Comparison of ENCODE assay signal across 1 cellular context in the genomic region with DNA sequence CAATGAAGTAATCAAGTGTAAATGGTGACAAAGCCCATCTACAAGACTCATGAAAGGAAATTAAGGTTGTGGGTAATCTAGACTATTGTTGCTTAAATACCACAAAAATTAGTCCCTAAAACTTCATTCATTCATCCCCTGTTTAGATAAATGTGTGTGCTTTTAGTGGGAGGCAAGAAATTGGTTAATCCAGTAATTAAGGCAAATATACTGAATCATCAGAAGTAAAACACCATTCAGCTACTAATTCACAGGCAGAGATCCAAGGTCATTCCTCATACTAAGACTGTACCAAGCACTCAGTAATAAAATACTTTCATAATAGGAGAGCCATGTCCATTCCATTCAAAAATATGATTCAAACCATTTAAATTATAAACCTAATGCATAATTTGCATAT.
TF ChIP-seq lines count a peak whose summit lies in the region.

No MANE protein-coding gene starts in this region.

TF ChIP-seq in GM23338, 12 proteins besides CTCF, POLR2A, EP300 and RAD21:
- TF ChIP-seq, protein P1, sequence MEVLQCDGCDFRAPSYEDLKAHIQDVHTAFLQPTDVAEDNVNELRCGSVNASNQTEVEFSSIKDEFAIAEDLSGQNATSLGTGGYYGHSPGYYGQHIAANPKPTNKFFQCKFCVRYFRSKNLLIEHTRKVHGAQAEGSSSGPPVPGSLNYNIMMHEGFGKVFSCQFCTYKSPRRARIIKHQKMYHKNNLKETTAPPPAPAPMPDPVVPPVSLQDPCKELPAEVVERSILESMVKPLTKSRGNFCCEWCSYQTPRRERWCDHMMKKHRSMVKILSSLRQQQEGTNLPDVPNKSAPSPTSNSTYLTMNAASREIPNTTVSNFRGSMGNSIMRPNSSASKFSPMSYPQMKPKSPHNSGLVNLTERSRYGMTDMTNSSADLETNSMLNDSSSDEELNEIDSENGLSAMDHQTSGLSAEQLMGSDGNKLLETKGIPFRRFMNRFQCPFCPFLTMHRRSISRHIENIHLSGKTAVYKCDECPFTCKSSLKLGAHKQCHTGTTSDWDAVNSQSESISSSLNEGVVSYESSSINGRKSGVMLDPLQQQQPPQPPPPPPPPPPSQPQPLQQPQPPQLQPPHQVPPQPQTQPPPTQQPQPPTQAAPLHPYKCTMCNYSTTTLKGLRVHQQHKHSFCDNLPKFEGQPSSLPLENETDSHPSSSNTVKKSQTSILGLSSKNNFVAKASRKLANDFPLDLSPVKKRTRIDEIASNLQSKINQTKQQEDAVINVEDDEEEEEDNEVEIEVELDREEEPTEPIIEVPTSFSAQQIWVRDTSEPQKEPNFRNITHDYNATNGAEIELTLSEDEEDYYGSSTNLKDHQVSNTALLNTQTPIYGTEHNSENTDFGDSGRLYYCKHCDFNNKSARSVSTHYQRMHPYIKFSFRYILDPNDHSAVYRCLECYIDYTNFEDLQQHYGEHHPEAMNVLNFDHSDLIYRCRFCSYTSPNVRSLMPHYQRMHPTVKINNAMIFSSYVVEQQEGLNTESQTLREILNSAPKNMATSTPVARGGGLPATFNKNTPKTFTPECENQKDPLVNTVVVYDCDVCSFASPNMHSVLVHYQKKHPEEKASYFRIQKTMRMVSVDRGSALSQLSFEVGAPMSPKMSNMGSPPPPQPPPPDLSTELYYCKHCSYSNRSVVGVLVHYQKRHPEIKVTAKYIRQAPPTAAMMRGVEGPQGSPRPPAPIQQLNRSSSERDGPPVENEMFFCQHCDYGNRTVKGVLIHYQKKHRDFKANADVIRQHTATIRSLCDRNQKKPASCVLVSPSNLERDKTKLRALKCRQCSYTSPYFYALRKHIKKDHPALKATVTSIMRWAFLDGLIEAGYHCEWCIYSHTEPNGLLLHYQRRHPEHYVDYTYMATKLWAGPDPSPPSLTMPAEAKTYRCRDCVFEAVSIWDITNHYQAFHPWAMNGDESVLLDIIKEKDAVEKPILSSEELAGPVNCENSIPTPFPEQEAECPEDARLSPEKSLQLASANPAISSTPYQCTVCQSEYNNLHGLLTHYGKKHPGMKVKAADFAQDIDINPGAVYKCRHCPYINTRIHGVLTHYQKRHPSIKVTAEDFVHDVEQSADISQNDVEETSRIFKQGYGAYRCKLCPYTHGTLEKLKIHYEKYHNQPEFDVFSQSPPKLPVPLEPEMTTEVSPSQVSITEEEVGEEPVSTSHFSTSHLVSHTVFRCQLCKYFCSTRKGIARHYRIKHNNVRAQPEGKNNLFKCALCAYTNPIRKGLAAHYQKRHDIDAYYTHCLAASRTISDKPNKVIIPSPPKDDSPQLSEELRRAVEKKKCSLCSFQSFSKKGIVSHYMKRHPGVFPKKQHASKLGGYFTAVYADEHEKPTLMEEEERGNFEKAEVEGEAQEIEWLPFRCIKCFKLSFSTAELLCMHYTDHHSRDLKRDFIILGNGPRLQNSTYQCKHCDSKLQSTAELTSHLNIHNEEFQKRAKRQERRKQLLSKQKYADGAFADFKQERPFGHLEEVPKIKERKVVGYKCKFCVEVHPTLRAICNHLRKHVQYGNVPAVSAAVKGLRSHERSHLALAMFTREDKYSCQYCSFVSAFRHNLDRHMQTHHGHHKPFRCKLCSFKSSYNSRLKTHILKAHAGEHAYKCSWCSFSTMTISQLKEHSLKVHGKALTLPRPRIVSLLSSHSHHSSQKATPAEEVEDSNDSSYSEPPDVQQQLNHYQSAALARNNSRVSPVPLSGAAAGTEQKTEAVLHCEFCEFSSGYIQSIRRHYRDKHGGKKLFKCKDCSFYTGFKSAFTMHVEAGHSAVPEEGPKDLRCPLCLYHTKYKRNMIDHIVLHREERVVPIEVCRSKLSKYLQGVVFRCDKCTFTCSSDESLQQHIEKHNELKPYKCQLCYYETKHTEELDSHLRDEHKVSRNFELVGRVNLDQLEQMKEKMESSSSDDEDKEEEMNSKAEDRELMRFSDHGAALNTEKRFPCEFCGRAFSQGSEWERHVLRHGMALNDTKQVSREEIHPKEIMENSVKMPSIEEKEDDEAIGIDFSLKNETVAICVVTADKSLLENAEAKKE (CRISPR knock-in tag; IDR thresholded peaks at IDR 0.05) = no peak
- TF ChIP-seq CREB1 (CRISPR knock-in tag; IDR thresholded peaks at IDR 0.05; ENCODE audit: low read depth) (no peak), EZH2 (IDR thresholded peaks at IDR 0.05; ENCODE audit: low read depth, unreplicated experiment) (no peak), EZH2phosphoT487 (IDR thresholded peaks at IDR 0.05; ENCODE audit: unreplicated experiment) (no peak), STAT1 (IDR thresholded peaks at IDR 0.05; ENCODE audit: unreplicated experiment) (no peak), ZNF114 (CRISPR knock-in tag; IDR thresholded peaks at IDR 0.05) (no peak), ZNF331 (CRISPR knock-in tag; IDR thresholded peaks at IDR 0.05; ENCODE audit: low read depth) (no peak), NANOG (IDR thresholded peaks at IDR 0.05; ENCODE audit: borderline replicate concordance) (no peak), JUNB (IDR thresholded peaks at IDR 0.05; ENCODE audit: unreplicated experiment) (no peak), POLR2AphosphoS5 (IDR thresholded peaks at IDR 0.05; ENCODE audit: low read depth) (no peak)
- TF ChIP-seq, protein P2, sequence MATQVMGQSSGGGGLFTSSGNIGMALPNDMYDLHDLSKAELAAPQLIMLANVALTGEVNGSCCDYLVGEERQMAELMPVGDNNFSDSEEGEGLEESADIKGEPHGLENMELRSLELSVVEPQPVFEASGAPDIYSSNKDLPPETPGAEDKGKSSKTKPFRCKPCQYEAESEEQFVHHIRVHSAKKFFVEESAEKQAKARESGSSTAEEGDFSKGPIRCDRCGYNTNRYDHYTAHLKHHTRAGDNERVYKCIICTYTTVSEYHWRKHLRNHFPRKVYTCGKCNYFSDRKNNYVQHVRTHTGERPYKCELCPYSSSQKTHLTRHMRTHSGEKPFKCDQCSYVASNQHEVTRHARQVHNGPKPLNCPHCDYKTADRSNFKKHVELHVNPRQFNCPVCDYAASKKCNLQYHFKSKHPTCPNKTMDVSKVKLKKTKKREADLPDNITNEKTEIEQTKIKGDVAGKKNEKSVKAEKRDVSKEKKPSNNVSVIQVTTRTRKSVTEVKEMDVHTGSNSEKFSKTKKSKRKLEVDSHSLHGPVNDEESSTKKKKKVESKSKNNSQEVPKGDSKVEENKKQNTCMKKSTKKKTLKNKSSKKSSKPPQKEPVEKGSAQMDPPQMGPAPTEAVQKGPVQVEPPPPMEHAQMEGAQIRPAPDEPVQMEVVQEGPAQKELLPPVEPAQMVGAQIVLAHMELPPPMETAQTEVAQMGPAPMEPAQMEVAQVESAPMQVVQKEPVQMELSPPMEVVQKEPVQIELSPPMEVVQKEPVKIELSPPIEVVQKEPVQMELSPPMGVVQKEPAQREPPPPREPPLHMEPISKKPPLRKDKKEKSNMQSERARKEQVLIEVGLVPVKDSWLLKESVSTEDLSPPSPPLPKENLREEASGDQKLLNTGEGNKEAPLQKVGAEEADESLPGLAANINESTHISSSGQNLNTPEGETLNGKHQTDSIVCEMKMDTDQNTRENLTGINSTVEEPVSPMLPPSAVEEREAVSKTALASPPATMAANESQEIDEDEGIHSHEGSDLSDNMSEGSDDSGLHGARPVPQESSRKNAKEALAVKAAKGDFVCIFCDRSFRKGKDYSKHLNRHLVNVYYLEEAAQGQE (IDR thresholded peaks at IDR 0.05; ENCODE audit: unreplicated experiment) = no peak
- TF ChIP-seq, protein P3, sequence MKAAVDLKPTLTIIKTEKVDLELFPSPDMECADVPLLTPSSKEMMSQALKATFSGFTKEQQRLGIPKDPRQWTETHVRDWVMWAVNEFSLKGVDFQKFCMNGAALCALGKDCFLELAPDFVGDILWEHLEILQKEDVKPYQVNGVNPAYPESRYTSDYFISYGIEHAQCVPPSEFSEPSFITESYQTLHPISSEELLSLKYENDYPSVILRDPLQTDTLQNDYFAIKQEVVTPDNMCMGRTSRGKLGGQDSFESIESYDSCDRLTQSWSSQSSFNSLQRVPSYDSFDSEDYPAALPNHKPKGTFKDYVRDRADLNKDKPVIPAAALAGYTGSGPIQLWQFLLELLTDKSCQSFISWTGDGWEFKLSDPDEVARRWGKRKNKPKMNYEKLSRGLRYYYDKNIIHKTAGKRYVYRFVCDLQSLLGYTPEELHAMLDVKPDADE (IDR thresholded peaks at IDR 0.05) = no peak
